Comparison of ENCODE assay signal across 8 cellular contexts in genomic region chr5:142644640-142645361, GRCh38. TPM values are rescaled to one million over a fixed set of nuclear protein-coding genes. Genes with fewer than 3 reads are reported as not detected.
DNase-seq lines count a peak whose midpoint lies in the region; ATAC-seq and TF ChIP-seq lines count a peak whose summit lies in the region.

No MANE protein-coding gene starts in this region.

- no peak for TF ChIP-seq POLR2A in lower leg skin (IDR thresholded peaks at IDR 0.05)

- TF ChIP-seq CTCF in lower leg skin (IDR thresholded peaks at IDR 0.05), result no peak

- ATAC-seq in right cardiac atrium (peak; percentile 73 to 94), GM19328 (IDR thresholded peaks at IDR 0.05; ENCODE audit: unreplicated experiment) (no peak), HG02973 (IDR thresholded peaks at IDR 0.05; ENCODE audit: unreplicated experiment) (no peak)

- H3K9me3 ChIP-seq in right cardiac atrium (ENCODE audit: control insufficient read depth, low read length), result no peaks in the 10 kb centered on the region

- H3K27ac ChIP-seq in right cardiac atrium (ENCODE audit: low read length), result no peak overlapping the region

- no peaks in the 10 kb centered on the region for H3K27me3 ChIP-seq in right cardiac atrium (ENCODE audit: control insufficient read depth, insufficient read depth)

- no peak overlapping the region for H3K4me3 ChIP-seq in right cardiac atrium (ENCODE audit: low read length)
- H3K4me3 ChIP-seq in lower leg skin (ENCODE audit: low read depth, poor library complexity, severe bottlenecking), result no peak overlapping the region

- WGBS in right cardiac atrium, result 33% methylated on average over 10 of the region's 10 CpGs
- 22 to 24% methylated on average over 10 of the region's 10 CpGs for WGBS in lower leg skin, 2 donors

- intact Hi-C loops in right cardiac atrium (cut with DNase I) (no loop called here), lower leg skin (cut with DNase I; ENCODE audit: low total_unique reads) (no loop called here)

- DNase-seq in HPDE6-E6E7 (ENCODE audit: extremely low spot score) (peak; percentile 95), amniotic stem cell (lab: John Stamatoyannopoulos, UW) (peak; percentile 97), right cardiac atrium (peak in 1 of 3 donors; percentile 44), superior temporal gyrus (ENCODE audit: extremely low spot score) (peak; percentile 60), lower leg skin (ENCODE audit: low spot score in 2 of 2) (no peak), MV-4-11 (lab: John Stamatoyannopoulos, UW) (no peak)

- H3K4me1 ChIP-seq in right cardiac atrium (ENCODE audit: control insufficient read depth, insufficient read depth, low read length), result peaks cover 5% of the 10 kb centered on the region

RNA-seq across cellular contexts. Expression of gene FGF1, which starts 41.1 kb away (rescaled TPM):
- total RNA-seq in right cardiac atrium, result 10 to 100 TPM; 23.1 to 39.2 (median 30.0) TPM
- polyA plus RNA-seq in right cardiac atrium, result 25.0 TPM
- 1 to 10 TPM in 1 of 4 donors, under 1 TPM in 3; 0.38 to 5.4 (median 0.65) TPM for total RNA-seq in lower leg skin

Comparison
In these comparisons a context has a peak if more than half of its experiments do, and no peak if none do; other contexts are left out.
1. DNase-seq: peak in HPDE6-E6E7 (single experiment), amniotic stem cell (single experiment) and superior temporal gyrus (single experiment); none in lower leg skin (0 of 2) and MV-4-11 (single experiment).
2. ATAC-seq: peak in right cardiac atrium (2 of 2); none in GM19328 (single experiment) and HG02973 (single experiment).